ENCODE assay signal across 8 cellular contexts in the genomic region with DNA sequence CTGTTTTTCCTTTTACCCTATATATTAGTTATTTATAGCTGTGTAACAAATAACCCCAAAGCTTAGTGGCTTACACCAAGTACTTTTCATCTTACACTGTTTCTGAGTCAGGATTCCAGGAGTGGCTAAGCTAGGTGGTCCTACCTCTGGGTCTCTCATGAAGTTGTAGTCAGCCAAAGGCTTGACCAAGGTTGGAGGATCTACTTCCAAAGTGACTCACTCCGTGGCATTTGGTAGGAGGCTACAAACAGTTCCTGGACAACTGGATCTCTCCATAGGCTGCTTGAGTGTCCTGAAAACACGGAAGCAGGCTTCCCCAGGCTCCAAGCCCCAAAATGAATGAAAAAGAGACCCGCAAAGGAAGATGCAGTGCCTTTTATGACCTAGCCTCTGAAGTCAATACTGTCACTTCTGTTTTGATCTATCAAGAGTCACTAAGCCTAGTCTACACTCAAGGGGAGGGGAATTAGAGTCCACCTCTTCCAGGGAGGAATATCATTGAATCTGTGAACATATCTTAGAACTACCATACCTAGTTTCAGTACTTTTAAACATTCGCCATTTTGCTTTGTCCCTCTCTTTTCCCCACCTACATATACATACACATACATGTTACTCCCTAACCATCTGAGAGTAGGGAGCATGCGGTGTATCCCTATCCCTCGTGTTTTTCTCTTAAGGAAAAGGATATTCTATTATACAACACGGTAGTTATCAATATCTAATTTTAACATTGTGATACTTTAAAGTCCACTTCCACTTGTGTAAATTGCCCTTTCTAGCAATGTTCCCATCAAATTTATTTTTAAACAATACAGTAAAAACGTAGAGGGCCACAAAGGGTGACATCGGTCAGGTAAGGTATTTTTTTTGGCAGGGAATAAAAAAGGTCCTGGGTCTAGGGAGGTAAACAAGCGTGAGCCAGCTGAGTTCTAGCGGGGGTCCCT.
DNase-seq lines count a peak whose midpoint lies in the region; ATAC-seq and TF ChIP-seq lines count a peak whose summit lies in the region.

No MANE protein-coding gene starts in this region.

- TF ChIP-seq CTCF in BE2C (IDR thresholded peaks at IDR 0.05; ENCODE audit: low read depth, low read length) (no peak), cardiac fibroblast (IDR thresholded peaks at IDR 0.05; ENCODE audit: low read depth, low read length) (no peak), lower leg skin (IDR thresholded peaks at IDR 0.05) (no peak), tibial nerve (IDR thresholded peaks at IDR 0.05) (no peak)

- no peak for TF ChIP-seq EP300 in tibial nerve (IDR thresholded peaks at IDR 0.05)

- peak; percentile 0 for ATAC-seq in GM19438 (IDR thresholded peaks at IDR 0.05; ENCODE audit: low read depth, unreplicated experiment)
- ATAC-seq in GM19467 (IDR thresholded peaks at IDR 0.05; ENCODE audit: unreplicated experiment): no peak
- no peak for ATAC-seq in HG03521 (IDR thresholded peaks at IDR 0.05; ENCODE audit: unreplicated experiment)

- H3K27ac ChIP-seq in tibial nerve: peak overlapping the region; percentile 95 to 98 (median 97)

- no peak for DNase-seq in BE2C
- DNase-seq in NCI-H774 (lab: John Stamatoyannopoulos, UW): peak; percentile 7
- DNase-seq in cardiac fibroblast (ENCODE audit: low read depth in 2 of 2): peak; percentile 51 to 72
- DNase-seq in lower leg skin (ENCODE audit: low spot score in 2 of 2): no peak
- no peak for DNase-seq in tibial nerve (ENCODE audit: low spot score in 2 of 2)

- H3K9me3 ChIP-seq in BE2C (no peaks in the 10 kb centered on the region), tibial nerve (no peaks in the 10 kb centered on the region)

- H3K4me3 ChIP-seq in BE2C (ENCODE audit: low read depth, low read length) (peak overlapping the region; percentile 95), cardiac fibroblast (replicated peaks in 1 of 2; ENCODE audit: low read depth in 2 of 2, low read length in 2 of 2) (peak overlapping the region; percentile 85 to 89), lower leg skin (ENCODE audit: low read depth, poor library complexity, severe bottlenecking) (peak overlapping the region; percentile 91), tibial nerve (peak overlapping the region; percentile 77 to 97 (median 90))

- TF ChIP-seq POLR2A in lower leg skin (IDR thresholded peaks at IDR 0.05) (no peak), tibial nerve (IDR thresholded peaks at IDR 0.05) (no peak)

- H3K36me3 ChIP-seq in BE2C: no peaks in the 10 kb centered on the region
- no peaks in the 10 kb centered on the region for H3K36me3 ChIP-seq in tibial nerve

- intact Hi-C loops in lower leg skin (cut with DNase I; ENCODE audit: low total_unique reads): no loop called here

- H3K4me1 ChIP-seq in BE2C (no peaks in the 10 kb centered on the region), tibial nerve (peaks cover 0 to 47% (median 23%) of the 10 kb centered on the region in 4 donors)

- 22 to 23% methylated on average over 11 of the region's 11 CpGs for WGBS in lower leg skin, 2 donors
- WGBS in tibial nerve, 2 donors: 19 to 23% methylated on average over 11 of the region's 11 CpGs

- H3K27me3 ChIP-seq in BE2C (no peaks in the 10 kb centered on the region), tibial nerve (no peaks in the 10 kb centered on the region)

Comparison
In these comparisons a context has a peak if more than half of its experiments do, and no peak if none do; other contexts are left out.
1. DNase-seq: peak in NCI-H774 (single experiment) and cardiac fibroblast (2 of 2); none in BE2C (single experiment), lower leg skin (0 of 2) and tibial nerve (0 of 2).
2. Peak in every context shown above with its lines, with median percentiles within 50 percentile points of each other: H3K4me3 ChIP-seq.